In the genomic region with DNA sequence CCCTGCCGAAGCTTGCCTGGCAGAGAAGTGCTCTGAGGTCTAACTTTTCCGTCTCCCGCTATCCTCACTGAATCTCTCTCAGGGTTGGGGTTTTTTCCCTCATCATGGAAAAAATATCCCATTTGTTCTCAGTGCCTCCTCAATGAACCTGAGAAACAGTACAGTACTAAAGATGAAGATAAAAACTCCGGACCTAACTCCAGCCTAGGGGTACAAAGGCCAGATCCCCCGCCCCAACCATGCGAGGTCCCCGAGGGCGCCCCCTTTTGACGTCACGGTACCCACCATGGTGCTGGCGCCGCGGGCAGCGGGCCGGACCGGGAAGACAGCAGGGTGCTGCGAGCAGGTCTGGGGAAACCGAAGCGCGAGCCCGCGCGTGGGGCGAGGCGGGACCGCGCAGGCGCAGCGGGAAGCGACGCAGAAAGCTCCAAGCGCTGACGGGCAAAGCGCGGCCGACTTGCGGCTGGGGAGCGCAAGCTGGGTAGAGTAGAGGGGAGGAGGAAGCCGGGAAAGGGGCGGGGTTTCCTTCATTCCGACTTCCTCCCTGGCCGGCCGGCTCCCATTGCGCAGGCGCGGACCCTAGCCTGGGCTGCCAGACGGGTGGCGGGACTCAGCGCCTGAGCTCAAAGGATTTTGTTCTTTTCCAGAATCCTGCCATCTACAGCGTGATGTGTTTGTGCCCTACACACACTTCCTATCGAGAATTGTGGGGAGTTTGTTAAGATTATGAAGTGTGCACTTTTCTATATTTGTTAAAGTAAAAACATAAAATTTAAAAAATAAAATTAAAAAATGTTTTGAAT, we compare ENCODE assay signal across 8 cellular contexts. TPM values are rescaled to one million over a fixed set of nuclear protein-coding genes. Genes with fewer than 3 reads are reported as not detected.
DNase-seq lines count a peak whose midpoint lies in the region; ATAC-seq and TF ChIP-seq lines count a peak whose summit lies in the region.

A gene (minus strand): TSS at position 497 of the 803 bp plus-strand sequence. CDS start 209 bp downstream, at position 288.

- peak; percentile 86 for ATAC-seq in GM21529 (IDR thresholded peaks at IDR 0.05; ENCODE audit: unreplicated experiment)

- peak; percentile 32 for TF ChIP-seq EP300 in Ishikawa (IDR thresholded peaks at IDR 0.05; ENCODE audit: borderline replicate concordance)

- H3K36me3 ChIP-seq in mucosa of stomach (ENCODE audit: control insufficient read depth, insufficient read depth, low read length): no peaks in the 10 kb centered on the region

- peak within 1 kb of the TSS; percentile 78 for H3K9ac ChIP-seq in mucosa of stomach (ENCODE audit: low read length)

- peak; percentile 2; the same call in 1 of the 2 replicates for TF ChIP-seq RAD21 in Ishikawa (IDR thresholded peaks at IDR 0.05; ENCODE audit: low read depth)

- TF ChIP-seq CTCF in epithelial cell of proximal tubule (conservative IDR thresholded peaks at IDR 0.05; ENCODE audit: low read depth, low read length): peak; percentile 22

- H3K27me3 ChIP-seq in mucosa of stomach (ENCODE audit: control insufficient read depth, insufficient read depth, low read length): no peaks in the 10 kb centered on the region

- peaks cover 14% of the 10 kb centered on the region for H3K4me1 ChIP-seq in mucosa of stomach (ENCODE audit: control insufficient read depth, insufficient read depth, low read length)

- DNase-seq in DMS153 (lab: John Stamatoyannopoulos, UW) (peak; percentile 92), OCI-M2 (lab: John Stamatoyannopoulos, UW; ENCODE audit: unreplicated experiment) (peak; percentile 94), epithelial cell of proximal tubule (ENCODE audit: low read depth) (no peak)
- peak; percentile 96 for DNase-seq in activated T-cell treated with anti-CD3 and anti-CD28 coated beads, Interleukin-2, amount 50 U/mL, for 1 hour
- DNase-seq in stimulated activated CD8-positive, alpha-beta memory T cell treated with anti-CD3 and anti-CD28 coated beads, Interleukin-7, amount 100 ng/mL, for 1 hour (ENCODE audit: low read depth in 2 of 2): peak; percentile 92 to 95

- H3K4me3 ChIP-seq in epithelial cell of proximal tubule (ENCODE audit: low read depth, low read length) (peak within 1 kb of the TSS; percentile 78), mucosa of stomach (ENCODE audit: low read length) (peak within 1 kb of the TSS; percentile 37)

- no peaks in the 10 kb centered on the region for H3K9me3 ChIP-seq in mucosa of stomach (ENCODE audit: control insufficient read depth, low read length)

TF ChIP-seq in Ishikawa, 13 proteins besides CTCF, POLR2A, EP300 and RAD21:
- TF ChIP-seq YY1 (IDR thresholded peaks at IDR 0.05; ENCODE audit: low read depth): peak; percentile 73; the same call in 1 of the 2 replicates
- TF ChIP-seq ZBTB7A (IDR thresholded peaks at IDR 0.05; ENCODE audit: low read depth): peak; percentile 87
- TF ChIP-seq EGR1 (IDR thresholded peaks at IDR 0.05): peak; percentile 16; the same call in 1 of the 2 replicates
- peak; percentile 81 for TF ChIP-seq TAF1 (IDR thresholded peaks at IDR 0.05; ENCODE audit: low read depth)
- TF ChIP-seq CEBPB (IDR thresholded peaks at IDR 0.05): no peak
- TF ChIP-seq, protein P1, sequence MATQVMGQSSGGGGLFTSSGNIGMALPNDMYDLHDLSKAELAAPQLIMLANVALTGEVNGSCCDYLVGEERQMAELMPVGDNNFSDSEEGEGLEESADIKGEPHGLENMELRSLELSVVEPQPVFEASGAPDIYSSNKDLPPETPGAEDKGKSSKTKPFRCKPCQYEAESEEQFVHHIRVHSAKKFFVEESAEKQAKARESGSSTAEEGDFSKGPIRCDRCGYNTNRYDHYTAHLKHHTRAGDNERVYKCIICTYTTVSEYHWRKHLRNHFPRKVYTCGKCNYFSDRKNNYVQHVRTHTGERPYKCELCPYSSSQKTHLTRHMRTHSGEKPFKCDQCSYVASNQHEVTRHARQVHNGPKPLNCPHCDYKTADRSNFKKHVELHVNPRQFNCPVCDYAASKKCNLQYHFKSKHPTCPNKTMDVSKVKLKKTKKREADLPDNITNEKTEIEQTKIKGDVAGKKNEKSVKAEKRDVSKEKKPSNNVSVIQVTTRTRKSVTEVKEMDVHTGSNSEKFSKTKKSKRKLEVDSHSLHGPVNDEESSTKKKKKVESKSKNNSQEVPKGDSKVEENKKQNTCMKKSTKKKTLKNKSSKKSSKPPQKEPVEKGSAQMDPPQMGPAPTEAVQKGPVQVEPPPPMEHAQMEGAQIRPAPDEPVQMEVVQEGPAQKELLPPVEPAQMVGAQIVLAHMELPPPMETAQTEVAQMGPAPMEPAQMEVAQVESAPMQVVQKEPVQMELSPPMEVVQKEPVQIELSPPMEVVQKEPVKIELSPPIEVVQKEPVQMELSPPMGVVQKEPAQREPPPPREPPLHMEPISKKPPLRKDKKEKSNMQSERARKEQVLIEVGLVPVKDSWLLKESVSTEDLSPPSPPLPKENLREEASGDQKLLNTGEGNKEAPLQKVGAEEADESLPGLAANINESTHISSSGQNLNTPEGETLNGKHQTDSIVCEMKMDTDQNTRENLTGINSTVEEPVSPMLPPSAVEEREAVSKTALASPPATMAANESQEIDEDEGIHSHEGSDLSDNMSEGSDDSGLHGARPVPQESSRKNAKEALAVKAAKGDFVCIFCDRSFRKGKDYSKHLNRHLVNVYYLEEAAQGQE (IDR thresholded peaks at IDR 0.05; ENCODE audit: low read depth): peak; percentile 6; the same call in 1 of the 2 replicates
- TF ChIP-seq, protein P2, sequence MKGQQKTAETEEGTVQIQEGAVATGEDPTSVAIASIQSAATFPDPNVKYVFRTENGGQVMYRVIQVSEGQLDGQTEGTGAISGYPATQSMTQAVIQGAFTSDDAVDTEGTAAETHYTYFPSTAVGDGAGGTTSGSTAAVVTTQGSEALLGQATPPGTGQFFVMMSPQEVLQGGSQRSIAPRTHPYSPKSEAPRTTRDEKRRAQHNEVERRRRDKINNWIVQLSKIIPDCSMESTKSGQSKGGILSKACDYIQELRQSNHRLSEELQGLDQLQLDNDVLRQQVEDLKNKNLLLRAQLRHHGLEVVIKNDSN (IDR thresholded peaks at IDR 0.05): no peak
- TF ChIP-seq TCF12 (IDR thresholded peaks at IDR 0.05; ENCODE audit: low read depth): peak; percentile 47; the same call in 1 of the 2 replicates
- TF ChIP-seq, protein P3, sequence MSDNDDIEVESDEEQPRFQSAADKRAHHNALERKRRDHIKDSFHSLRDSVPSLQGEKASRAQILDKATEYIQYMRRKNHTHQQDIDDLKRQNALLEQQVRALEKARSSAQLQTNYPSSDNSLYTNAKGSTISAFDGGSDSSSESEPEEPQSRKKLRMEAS (IDR thresholded peaks at IDR 0.05): peak; percentile 76
- no peak for TF ChIP-seq NFIC (IDR thresholded peaks at IDR 0.05)
- TF ChIP-seq CREB1 (IDR thresholded peaks at IDR 0.05; ENCODE audit: low read depth): peak; percentile 73
- no peak for TF ChIP-seq FOXM1 (IDR thresholded peaks at IDR 0.05; ENCODE audit: borderline replicate concordance, low read depth)
- no peak; the same call in none of the 2 replicates for TF ChIP-seq TEAD4 (IDR thresholded peaks at IDR 0.05)

RNA-seq across cellular contexts. Expression of the gene that starts here (rescaled TPM):
- 112 and 157 TPM in 2 replicates for total RNA-seq in epithelial cell of proximal tubule
